Comparison of ENCODE assay signal across 8 cellular contexts in the genomic region with DNA sequence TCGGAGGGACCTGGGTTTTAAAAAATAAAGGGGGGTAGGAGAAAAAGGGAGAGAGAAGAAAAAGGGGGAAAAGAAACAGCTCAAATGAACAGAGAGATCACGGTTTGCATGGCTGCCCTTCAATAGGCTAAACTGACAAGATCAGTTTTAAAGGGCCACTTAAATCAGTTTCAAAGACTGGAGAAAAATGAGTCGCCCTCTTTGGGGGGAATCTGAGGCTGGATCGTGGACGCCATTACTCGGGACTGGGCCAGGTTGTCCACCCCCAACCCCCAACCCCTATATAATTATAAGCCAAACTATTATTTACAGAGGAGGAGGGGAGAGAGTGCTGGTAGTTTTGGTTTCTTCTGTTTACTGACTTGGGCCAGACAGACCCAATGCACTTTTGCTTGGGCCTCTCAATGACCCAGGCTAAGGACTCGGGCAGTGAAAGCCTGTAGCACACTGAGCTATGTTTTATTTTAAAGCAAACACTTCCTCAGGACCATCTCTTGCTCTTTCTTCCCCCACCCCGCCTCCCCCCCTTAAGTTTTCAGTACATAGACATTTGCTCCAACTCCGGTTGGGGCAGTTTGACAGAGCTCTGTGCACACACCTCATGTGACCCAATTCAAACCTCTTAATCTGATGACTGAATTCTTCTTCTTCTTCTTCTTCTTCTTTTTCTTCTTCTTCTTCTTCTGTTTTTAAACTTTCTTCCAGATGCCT. TPM values are rescaled to one million over a fixed set of nuclear protein-coding genes. Genes with fewer than 3 reads are reported as not detected.
DNase-seq lines count a peak whose midpoint lies in the region; ATAC-seq and TF ChIP-seq lines count a peak whose summit lies in the region.
"Had no signal": no experiment of that assay in that cellular context is flagged by ENCODE, and none has a peak within 500 bp of the region (broad histone marks: within the 10 kb centered on the region; RNA-seq: fewer than 3 reads in every experiment).

No MANE protein-coding gene starts in this region.

- peak in 1 of 3 donors; percentile 37 for TF ChIP-seq POLR2A in body of pancreas (IDR thresholded peaks at IDR 0.05)
- no peak for TF ChIP-seq POLR2A in suprapubic skin (IDR thresholded peaks at IDR 0.05)

- TF ChIP-seq EP300 in suprapubic skin (IDR thresholded peaks at IDR 0.05), result no peak

- ATAC-seq in body of pancreas, result no peak
- ATAC-seq in left lung, result peak; percentile 26
- ATAC-seq in HG03139 (IDR thresholded peaks at IDR 0.05; ENCODE audit: unreplicated experiment), result no peak
- ATAC-seq: stimulated activated naive B cell treated with anti-CD40 and anti-IgM and Interleukin-4, amounts not matched to agents 10 μg/mL and 1 μg/mL and 100 μg/mL, for 72 hours had no signal

- intact Hi-C loops in body of pancreas (cut with DNase I), result no loop called here
- intact Hi-C loops in left lung (cut with DNase I), result no loop called here

- no peak overlapping the region for H3K9ac ChIP-seq in HUES6 (ENCODE audit: low read length)

- no peaks in the 10 kb centered on the region for H3K36me3 ChIP-seq in HUES6 (ENCODE audit: control insufficient read depth, insufficient read depth, low read length)
- no peaks in the 10 kb centered on the region for H3K36me3 ChIP-seq in body of pancreas (replicated peaks in 1 of 2; ENCODE audit: insufficient read depth in 1 of 2, low read depth in 2 of 2)
- peaks cover 0 to 6% of the 10 kb centered on the region in 2 donors for H3K36me3 ChIP-seq in left lung
- H3K36me3 ChIP-seq in suprapubic skin, result peaks cover 13% of the 10 kb centered on the region

- H3K27me3 ChIP-seq in HUES6 (ENCODE audit: control insufficient read depth, insufficient read depth, low read length), result peaks cover 97% of the 10 kb centered on the region
- H3K27me3 ChIP-seq in body of pancreas, result no peaks in the 10 kb centered on the region
- peaks cover 0 to 98% of the 10 kb centered on the region in 2 donors for H3K27me3 ChIP-seq in left lung
- H3K27me3 ChIP-seq in suprapubic skin, result peaks cover 39% of the 10 kb centered on the region

- TF ChIP-seq CTCF in body of pancreas (IDR thresholded peaks at IDR 0.05) (no peak), left lung (IDR thresholded peaks at IDR 0.05) (no peak), suprapubic skin (IDR thresholded peaks at IDR 0.05) (no peak)

- H3K9me3 ChIP-seq in HUES6 (ENCODE audit: control insufficient read depth, insufficient read depth, low read depth, low read length) (no peaks in the 10 kb centered on the region), body of pancreas (no peaks in the 10 kb centered on the region), left lung (no peaks in the 10 kb centered on the region), suprapubic skin (no peaks in the 10 kb centered on the region)

- peak overlapping the region; percentile 1; the same call in 1 of the 2 replicates for H3K4me3 ChIP-seq in HUES6 (ENCODE audit: low read depth, low read length)
- H3K4me3 ChIP-seq in body of pancreas, result peak overlapping the region in 1 of 2 donors; percentile 9
- H3K4me3 ChIP-seq in left lung, result peak overlapping the region; percentile 48 to 57
- H3K4me3 ChIP-seq in suprapubic skin, result peak overlapping the region; percentile 71

- H3K27ac ChIP-seq in HUES6 (ENCODE audit: low read depth, low read length), result no peak overlapping the region
- H3K27ac ChIP-seq in body of pancreas, result peak overlapping the region; percentile 59 to 95 (median 91)
- H3K27ac ChIP-seq in left lung, result peak overlapping the region; percentile 88
- H3K27ac ChIP-seq in suprapubic skin, result peak overlapping the region; percentile 51

- WGBS in body of pancreas, 2 donors, result 2 to 4% methylated on average over 9 of the region's 9 CpGs
- WGBS in suprapubic skin, result 44% methylated on average over 9 of the region's 9 CpGs

- DNase-seq in body of pancreas (peak in 2 of 4 donors; percentile 38 to 66), left lung (peak in 1 of 2 donors; percentile 42), suprapubic skin (ENCODE audit: low spot score in 2 of 2) (no peak), GM19238 (ENCODE audit: insufficient read length, low spot score) (no peak), NK-92 (lab: John Stamatoyannopoulos, UW; ENCODE audit: unreplicated experiment) (no peak)
- DNase-seq: stimulated activated naive B cell treated with anti-CD40 and anti-IgM and Interleukin-4, amounts not matched to agents 10 μg/mL and 1 μg/mL and 100 μg/mL, for 72 hours had no signal

- H3K4me1 ChIP-seq in HUES6 (ENCODE audit: control insufficient read depth, insufficient read depth, low read length), result peaks cover 63% of the 10 kb centered on the region
- peaks cover 59% of the 10 kb centered on the region for H3K4me1 ChIP-seq in body of pancreas
- peaks cover 0 to 16% of the 10 kb centered on the region in 2 donors for H3K4me1 ChIP-seq in left lung
- H3K4me1 ChIP-seq in suprapubic skin, result peaks cover 31% of the 10 kb centered on the region

RNA-seq across cellular contexts. Expression of a gene that starts 6.3 kb away (rescaled TPM):
- total RNA-seq in body of pancreas, result 10 to 100 TPM; 12.9 to 13.5 TPM
- total RNA-seq in left lung, result 10 to 100 TPM; 53.4 to 76.0 TPM
- 10 to 100 TPM in 2 of 4 donors, 1 to 10 TPM in 2; 4.0 to 12.7 (median 7.1) TPM for total RNA-seq in suprapubic skin
